ENCODE assay signal across 1 cellular context in the genomic region with DNA sequence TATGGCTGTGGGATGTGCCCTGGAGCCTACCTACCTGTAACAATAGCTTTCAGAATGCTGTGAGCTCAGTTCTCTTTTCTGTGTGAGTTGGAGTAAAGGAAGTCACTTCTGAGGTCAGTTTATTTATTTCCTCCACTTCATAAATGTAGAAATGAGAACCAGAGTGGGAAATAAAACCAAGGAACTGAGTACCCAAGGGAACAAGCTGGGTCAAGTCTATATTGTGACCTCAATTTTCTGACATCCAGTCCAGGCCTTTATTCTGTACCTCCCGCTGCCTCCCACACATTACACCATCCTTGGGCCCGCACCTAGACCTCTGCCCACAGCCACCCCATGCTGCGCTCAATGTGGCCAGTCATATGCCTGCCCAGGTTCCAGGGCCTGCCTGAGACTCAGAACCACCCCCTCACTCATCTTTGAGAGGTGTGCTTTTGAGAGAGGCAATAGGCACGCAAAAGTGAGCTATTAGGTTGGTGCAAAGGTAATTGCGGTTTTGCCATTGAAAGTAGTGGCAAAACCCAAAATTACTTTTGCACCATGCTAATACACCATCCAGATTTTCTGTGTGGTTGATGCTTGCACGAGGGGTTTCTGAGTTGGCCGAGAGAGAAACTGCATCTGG.
TF ChIP-seq lines count a peak whose summit lies in the region.

No MANE protein-coding gene starts in this region.

TF ChIP-seq in H1, 55 proteins besides CTCF, POLR2A, EP300 and RAD21:
- TF ChIP-seq, protein P1, sequence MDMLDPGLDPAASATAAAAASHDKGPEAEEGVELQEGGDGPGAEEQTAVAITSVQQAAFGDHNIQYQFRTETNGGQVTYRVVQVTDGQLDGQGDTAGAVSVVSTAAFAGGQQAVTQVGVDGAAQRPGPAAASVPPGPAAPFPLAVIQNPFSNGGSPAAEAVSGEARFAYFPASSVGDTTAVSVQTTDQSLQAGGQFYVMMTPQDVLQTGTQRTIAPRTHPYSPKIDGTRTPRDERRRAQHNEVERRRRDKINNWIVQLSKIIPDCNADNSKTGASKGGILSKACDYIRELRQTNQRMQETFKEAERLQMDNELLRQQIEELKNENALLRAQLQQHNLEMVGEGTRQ (IDR thresholded peaks at IDR 0.05; ENCODE audit: low read length), result no peak
